ENCODE assay signal across 8 cellular contexts in genomic region chr9:81687521-81688261, GRCh38. TPM values are rescaled to one million over a fixed set of nuclear protein-coding genes. Genes with fewer than 3 reads are reported as not detected.
DNase-seq lines count a peak whose midpoint lies in the region; ATAC-seq and TF ChIP-seq lines count a peak whose summit lies in the region.

No MANE protein-coding gene starts in this region.

- TF ChIP-seq CTCF in epithelial cell of proximal tubule (conservative IDR thresholded peaks at IDR 0.05; ENCODE audit: low read depth, low read length) = no peak

- H3K9me3 ChIP-seq in SJCRH30 (replicated peaks) (no peaks in the 10 kb centered on the region), muscle layer of duodenum (ENCODE audit: control insufficient read depth in 1 of 2, low read length in 2 of 2) (no peaks in the 10 kb centered on the region)

- DNase-seq in DMS153 treated with DMSO at 0.1 percent for 48 hours (lab: John Stamatoyannopoulos, UW; ENCODE audit: unreplicated experiment) (peak; percentile 63), DMS153 (lab: John Stamatoyannopoulos, UW) (no peak), SJCRH30 (peak; percentile 72 to 73), epithelial cell of proximal tubule (ENCODE audit: low read depth) (no peak), NCI-H2107 treated with DMSO at 0.1 percent for 48 hours (lab: John Stamatoyannopoulos, UW; ENCODE audit: unreplicated experiment) (no peak), putamen (ENCODE audit: low spot score) (no peak)

- H3K36me3 ChIP-seq in SJCRH30 (peaks cover 29% of the 10 kb centered on the region), muscle layer of duodenum (ENCODE audit: control insufficient read depth in 1 of 2, insufficient read depth in 2 of 2, low read length in 2 of 2) (no peaks in the 10 kb centered on the region)

- H3K4me1 ChIP-seq in SJCRH30 (peaks cover 9% of the 10 kb centered on the region; the same call in 1 of the 2 replicates), muscle layer of duodenum (ENCODE audit: control insufficient read depth in 1 of 2, insufficient read depth in 2 of 2, low read length in 2 of 2) (peaks cover 13 to 21% of the 10 kb centered on the region in 2 donors)

- H3K27me3 ChIP-seq in SJCRH30 (no peaks in the 10 kb centered on the region), muscle layer of duodenum (ENCODE audit: low read depth, low read length) (no peaks in the 10 kb centered on the region)

- H3K27ac ChIP-seq in SJCRH30 = peak overlapping the region; percentile 87
- H3K27ac ChIP-seq in muscle layer of duodenum (ENCODE audit: low read length) = peak overlapping the region; percentile 72

- no peak for ATAC-seq in GM21723 (IDR thresholded peaks at IDR 0.05; ENCODE audit: unreplicated experiment)

- H3K4me3 ChIP-seq in SJCRH30 (peak overlapping the region; percentile 89), epithelial cell of proximal tubule (ENCODE audit: low read depth, low read length) (peak overlapping the region; percentile 85), muscle layer of duodenum (ENCODE audit: low read depth in 1 of 2, low read length in 2 of 2) (peak overlapping the region; percentile 81 to 82)

RNA-seq across cellular contexts. Expression of gene TLE1, which starts 1.7 kb away (rescaled TPM):
- 101 and 102 TPM in 2 replicates for total RNA-seq in SJCRH30 (2014; rRNA removed; shearing (Covaris generic))
- 90.9 and 124 TPM in 2 replicates for total RNA-seq in epithelial cell of proximal tubule

Comparison
In these comparisons a context has a peak if more than half of its experiments do, and no peak if none do; other contexts are left out.
1. DNase-seq: peak in DMS153 treated with DMSO at 0.1 percent for 48 hours (single experiment) and SJCRH30 (2 of 2); none in DMS153 (single experiment), epithelial cell of proximal tubule (single experiment), NCI-H2107 treated with DMSO at 0.1 percent for 48 hours (single experiment) and putamen (single experiment).
2. Peak in every context shown above with its lines, with median percentiles within 50 percentile points of each other: H3K4me3 ChIP-seq.